Comparison of ENCODE assay signal across 20 cellular contexts in the genomic region with DNA sequence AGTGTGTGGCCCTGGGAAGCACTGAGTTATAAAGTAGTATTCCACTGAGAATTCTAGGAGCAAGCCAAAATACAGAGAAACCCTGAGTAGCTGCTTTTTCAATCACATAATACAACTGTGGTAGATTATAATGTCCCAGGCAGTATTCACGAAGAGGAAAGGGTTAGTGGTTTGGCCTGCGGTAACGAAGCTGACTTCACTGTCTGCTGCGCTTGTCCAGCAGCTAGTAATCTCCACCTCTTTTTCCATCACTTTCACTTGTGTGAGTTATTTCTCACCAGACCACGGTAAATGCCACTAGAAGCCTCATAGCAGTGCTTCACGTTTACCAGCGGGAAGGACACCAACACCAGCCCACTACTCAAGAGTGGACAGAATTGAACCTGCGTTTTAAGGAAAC. TPM values are rescaled to one million over a fixed set of nuclear protein-coding genes. Genes with fewer than 3 reads are reported as not detected.
A peak's percentile ranks its signal among the peaks of the same experiment; 100 is the strongest.
DNase-seq lines count a peak whose midpoint lies in the region; ATAC-seq and TF ChIP-seq lines count a peak whose summit lies in the region.
"Had no signal": no experiment of that assay in that cellular context is flagged by ENCODE, and none has a peak within 500 bp of the region (broad histone marks: within the 10 kb centered on the region; RNA-seq: fewer than 3 reads in every experiment).

No MANE protein-coding gene starts in this region.

- no peaks in the 10 kb centered on the region for H3K27me3 Mint-ChIP-seq in activated CD4-positive, alpha-beta T cell treated with anti-CD3 and anti-CD28 coated beads for 36 hours

- no peak overlapping the region for H4K8ac ChIP-seq in mesenchymal stem cell (ENCODE audit: low read length)

- H3K18ac ChIP-seq in mesenchymal stem cell (ENCODE audit: low read depth in 1 of 2, low read length in 2 of 2): no peak overlapping the region

- TF ChIP-seq EP300 in esophagus muscularis mucosa (IDR thresholded peaks at IDR 0.05): no peak

- H3K27ac Mint-ChIP-seq in activated CD4-positive, alpha-beta T cell treated with anti-CD3 and anti-CD28 coated beads for 36 hours: no peak overlapping the region
- H3K27ac Mint-ChIP-seq: neural progenitor cell had no signal

- peak overlapping the region; percentile 59 for H3K9ac ChIP-seq in mesenchymal stem cell (ENCODE audit: low read length)
- H3K9ac ChIP-seq: neural progenitor cell had no signal

- peaks cover 19 to 40% (median 20%) of the 10 kb centered on the region in 4 donors for H3K4me1 ChIP-seq in esophagus muscularis mucosa
- no peaks in the 10 kb centered on the region for H3K4me1 ChIP-seq in mesenchymal stem cell (ENCODE audit: control insufficient read depth, insufficient read depth, low read depth, low read length)
- peaks cover 16 to 28% of the 10 kb centered on the region in 2 donors for H3K4me1 ChIP-seq in aorta (ENCODE audit: control insufficient read depth in 1 of 2, insufficient read depth in 2 of 2, low read length in 2 of 2)
- H3K4me1 ChIP-seq: neural progenitor cell had no signal

- H3K4me1 Mint-ChIP-seq in activated CD4-positive, alpha-beta T cell treated with anti-CD3 and anti-CD28 coated beads for 36 hours: peaks cover 15% of the 10 kb centered on the region
- H3K4me1 Mint-ChIP-seq: neural progenitor cell had no signal

- intact Hi-C loops in activated CD4-positive, alpha-beta T cell treated with anti-CD3 and anti-CD28 coated beads for 36 hours (cut with DNase I, micrococcal nuclease): no loop called here
- intact Hi-C loops in esophagus muscularis mucosa (cut with DNase I): no loop called here
- intact Hi-C loops in aorta (cut with DNase I): loop anchor here (5.0 to 10.0 kb wide), 3 partner anchors 130 to 173 kb away; partner anchors contain the start of gene ST6GAL1 (in 1 of the 2)

- DNase-seq in activated CD4-positive, alpha-beta T cell treated with anti-CD3 and anti-CD28 coated beads for 36 hours: peak; percentile 22
- DNase-seq in activated CD4-positive, alpha-beta T cell treated with anti-CD3 and anti-CD28 coated beads, Interleukin-2, amount 50 U/mL, for 1 hour: no peak
- DNase-seq in esophagus muscularis mucosa (ENCODE audit: extremely low spot score) (no peak), mesenchymal stem cell (no peak), aorta (peak in 1 of 2 donors; percentile 63), G401 (ENCODE audit: low spot score) (no peak), T-helper 9 cell (no peak)
- DNase-seq in effector CD8-positive, alpha-beta T cell (lab: John Stamatoyannopoulos, UW): no peak
- DNase-seq: activated CD4-positive, alpha-beta T cell treated with anti-CD3 and anti-CD28 coated beads for 4 hours; activated naive CD4-positive, alpha-beta T cell treated with anti-CD3 and anti-CD28 coated beads, Interleukin-2, amount 50 U/mL, for 16 hours; activated T-cell treated with anti-CD3 and anti-CD28 coated beads for 4 hours; DMS53; gastrocnemius medialis; NCI-H2029; NCI-H526 treated with DMSO at 0.1 percent for 48 hours; retina; stimulated activated CD4-positive, alpha-beta T cell treated with anti-CD3 and anti-CD28 coated beads, Interleukin-1b, Interleukin-23, amount 100 ng/mL, for 48 hours; thyroid gland had no signal

- H3K23ac ChIP-seq in mesenchymal stem cell (ENCODE audit: low read length in 2 of 2): no peak overlapping the region

- no peak overlapping the region for H2BK5ac ChIP-seq in mesenchymal stem cell (ENCODE audit: low read depth, low read length, poor library complexity, severe bottlenecking)

- no peak overlapping the region for H2BK12ac ChIP-seq in mesenchymal stem cell (ENCODE audit: low read length in 2 of 2)

- H3K36me3 Mint-ChIP-seq in activated CD4-positive, alpha-beta T cell treated with anti-CD3 and anti-CD28 coated beads for 36 hours (ENCODE audit: low read depth): no peaks in the 10 kb centered on the region
- H3K36me3 Mint-ChIP-seq: neural progenitor cell had no signal

- H3K9me3 ChIP-seq in esophagus muscularis mucosa (no peaks in the 10 kb centered on the region), mesenchymal stem cell (ENCODE audit: control insufficient read depth, low read length) (no peaks in the 10 kb centered on the region), aorta (ENCODE audit: control insufficient read depth, low read length) (no peaks in the 10 kb centered on the region)
- H3K9me3 ChIP-seq: gastrocnemius medialis, thyroid gland had no signal

- no peak overlapping the region for H4K91ac ChIP-seq in mesenchymal stem cell (ENCODE audit: low read length)

- H3K27ac ChIP-seq in esophagus muscularis mucosa (replicated peaks in 1 of 4): peak overlapping the region; percentile 25 to 53 (median 38)
- no peak overlapping the region for H3K27ac ChIP-seq in mesenchymal stem cell (ENCODE audit: low read length, poor library complexity, severe bottlenecking)
- H3K27ac ChIP-seq in aorta (ENCODE audit: low read depth in 1 of 2, low read length in 2 of 2): peak overlapping the region; percentile 85 to 98
- H3K27ac ChIP-seq: cardiac muscle cell, gastrocnemius medialis, neural progenitor cell, thyroid gland had no signal

- whole genome bisulfite sequencing in esophagus muscularis mucosa: 53% methylated on average over 8 of the region's 8 CpGs
- 94% methylated on average over 8 of the region's 8 CpGs for WGBS in mesenchymal stem cell
- WGBS in aorta, 2 donors: 3 to 7% methylated on average over 8 of the region's 8 CpGs

- TF ChIP-seq CTCF in esophagus muscularis mucosa (IDR thresholded peaks at IDR 0.05): no peak

- no peak overlapping the region for H3K4me3 Mint-ChIP-seq in activated CD4-positive, alpha-beta T cell treated with anti-CD3 and anti-CD28 coated beads for 36 hours
- H3K4me3 Mint-ChIP-seq: neural progenitor cell had no signal

- H3K14ac ChIP-seq in mesenchymal stem cell (ENCODE audit: low read length in 2 of 2): no peak overlapping the region

- no peaks in the 10 kb centered on the region for H3K79me1 ChIP-seq in mesenchymal stem cell (replicated peaks; ENCODE audit: low read length, poor library complexity, severe bottlenecking)

- H3K4me3 ChIP-seq in esophagus muscularis mucosa: peak overlapping the region; percentile 24 to 38 (median 30)
- peak overlapping the region in 1 of 2 experiments; percentile 70 for H3K4me3 ChIP-seq in mesenchymal stem cell (ENCODE audit: insufficient read depth in 1 of 2, low read depth in 1 of 2, low read length in 2 of 2)
- H3K4me3 ChIP-seq in aorta (ENCODE audit: low read length in 2 of 2): peak overlapping the region in 1 of 2 donors; percentile 47
- H3K4me3 ChIP-seq: cardiac muscle cell, neural progenitor cell, thyroid gland had no signal

- POLR2A ChIA-PET in activated CD4-positive, alpha-beta T cell treated with anti-CD3 and anti-CD28 coated beads for 36 hours (lab: Charles Lee): no interaction called here

- no peak overlapping the region for H3K4me2 ChIP-seq in mesenchymal stem cell (ENCODE audit: low read length, poor library complexity, severe bottlenecking)
- H3K4me2 ChIP-seq: neural progenitor cell had no signal

- no peak overlapping the region for H2BK15ac ChIP-seq in mesenchymal stem cell (ENCODE audit: low read depth, poor library complexity, severe bottlenecking)

- no peak for ATAC-seq in activated CD4-positive, alpha-beta T cell treated with anti-CD3 and anti-CD28 coated beads for 36 hours
- peak; percentile 63 for ATAC-seq in aorta (ENCODE audit: low FRiP score)
- ATAC-seq: gastrocnemius medialis had no signal

- in situ Hi-C loops in G401 (cut with HindIII; ENCODE audit: low sequenced_read_pairs): no loop called here

- no peak overlapping the region for H2AFZ ChIP-seq in mesenchymal stem cell (ENCODE audit: low read depth, low read length)
- H2AFZ ChIP-seq: neural progenitor cell had no signal

- H3K4ac ChIP-seq in mesenchymal stem cell (ENCODE audit: low read depth in 1 of 2, low read length in 2 of 2): no peak overlapping the region

- H3K36me3 ChIP-seq in esophagus muscularis mucosa (no peaks in the 10 kb centered on the region), mesenchymal stem cell (ENCODE audit: control insufficient read depth in 1 of 2, insufficient read depth in 2 of 2, low read depth in 1 of 2, low read length in 2 of 2) (no peaks in the 10 kb centered on the region), aorta (ENCODE audit: control insufficient read depth in 1 of 2, insufficient read depth in 2 of 2, low read length in 1 of 2) (no peaks in the 10 kb centered on the region)
- H3K36me3 ChIP-seq: cardiac muscle cell, gastrocnemius medialis, neural progenitor cell, thyroid gland had no signal

- H2BK120ac ChIP-seq in mesenchymal stem cell (ENCODE audit: low read depth, low read length): no peak overlapping the region

- no peak overlapping the region for H2AK5ac ChIP-seq in mesenchymal stem cell (ENCODE audit: low read length, severe bottlenecking)

- no peak for TF ChIP-seq POLR2A in esophagus muscularis mucosa (IDR thresholded peaks at IDR 0.05; ENCODE audit: low read depth)

- CTCF ChIA-PET in activated CD4-positive, alpha-beta T cell treated with anti-CD3 and anti-CD28 coated beads for 36 hours (lab: Charles Lee): interaction anchor here (0.7 to 2.3 kb wide), 5 partner anchors 8 to 255 kb away, joined by 3 to 9 read pairs (median 6); no protein-coding TSS in a partner anchor

- no peaks in the 10 kb centered on the region for H3K9me3 Mint-ChIP-seq in activated CD4-positive, alpha-beta T cell treated with anti-CD3 and anti-CD28 coated beads for 36 hours (ENCODE audit: low read depth)
- H3K9me3 Mint-ChIP-seq: neural progenitor cell had no signal

- no peaks in the 10 kb centered on the region for H3K27me3 ChIP-seq in esophagus muscularis mucosa
- no peaks in the 10 kb centered on the region for H3K27me3 ChIP-seq in mesenchymal stem cell (ENCODE audit: control insufficient read depth in 1 of 2, insufficient read depth in 1 of 2, low read length in 2 of 2)
- H3K27me3 ChIP-seq in aorta (ENCODE audit: control insufficient read depth in 1 of 2, insufficient read depth in 2 of 2, low read length in 1 of 2): no peaks in the 10 kb centered on the region
- H3K27me3 ChIP-seq: cardiac muscle cell, gastrocnemius medialis, neural progenitor cell, thyroid gland had no signal

RNA-seq across cellular contexts. Expression of gene RPL39L, which starts 34.3 kb away (rescaled TPM):
- 10 to 100 TPM; 18.2 to 21.4 TPM for total RNA-seq in activated CD4-positive, alpha-beta T cell treated with anti-CD3 and anti-CD28 coated beads for 36 hours
- 1 to 10 TPM; 3.6 to 9.1 (median 7.5) TPM for total RNA-seq in esophagus muscularis mucosa
- 14.9 TPM for polyA plus RNA-seq in mesenchymal stem cell (2013, experiment 1 of 2)
- polyA plus RNA-seq in mesenchymal stem cell (2013, experiment 2 of 2): 16.4 TPM
- 10 to 100 TPM in 1 of 2 donors, 1 to 10 TPM in 1; 10.0 to 10.5 TPM for total RNA-seq in aorta
- polyA plus RNA-seq in aorta: 10 to 100 TPM; 35.0 to 51.5 TPM
- total RNA-seq in G401 (2014; rRNA removed; shearing (Covaris generic)): 51.1 and 58.4 TPM in 2 replicates

Comparison
In these comparisons a context has a peak if more than half of its experiments do, and no peak if none do; other contexts are left out.
1. intact Hi-C loops: an anchor here in aorta (5.0 to 10.0 kb wide); none called in activated CD4-positive, alpha-beta T cell treated with anti-CD3 and anti-CD28 coated beads for 36 hours and esophagus muscularis mucosa.